2 cellular contexts compared by ENCODE assay signal in genomic region chr20:36585410-36586125, GRCh38.
TF ChIP-seq lines count a peak whose summit lies in the region.

No MANE protein-coding gene starts in this region.

TF ChIP-seq in IMR-90, 13 proteins besides CTCF, POLR2A, EP300 and RAD21:
- TF ChIP-seq RFX5 (IDR thresholded peaks at IDR 0.05; ENCODE audit: low read depth, low read length) = no peak
- TF ChIP-seq MAZ (IDR thresholded peaks at IDR 0.05; ENCODE audit: borderline replicate concordance, low read depth, low read length) = no peak
- TF ChIP-seq ELK1 (IDR thresholded peaks at IDR 0.05; ENCODE audit: borderline replicate concordance, low read depth, low read length) = no peak
- TF ChIP-seq BHLHE40 (IDR thresholded peaks at IDR 0.05; ENCODE audit: low read depth, low read length) = no peak
- no peak for TF ChIP-seq FOS (IDR thresholded peaks at IDR 0.05; ENCODE audit: low read depth, low read length)
- no peak for TF ChIP-seq NFE2L2 (IDR thresholded peaks at IDR 0.05; ENCODE audit: low read depth, low read length)
- no peak for TF ChIP-seq SMC3 (IDR thresholded peaks at IDR 0.05; ENCODE audit: low read depth, low read length)
- no peak for TF ChIP-seq RCOR1 (IDR thresholded peaks at IDR 0.05; ENCODE audit: insufficient replicate concordance, low read length)
- TF ChIP-seq CEBPB (IDR thresholded peaks at IDR 0.05; ENCODE audit: low read depth, low read length) = no peak
- TF ChIP-seq CHD1 (IDR thresholded peaks at IDR 0.05; ENCODE audit: low read depth, low read length) = no peak

TF ChIP-seq in WTC11, 78 proteins besides CTCF, POLR2A, EP300 and RAD21:
- TF ChIP-seq CBFB (CRISPR knock-in tag; IDR thresholded peaks at IDR 0.05; ENCODE audit: low read depth) = 0 out of 2 replicates have a peak, but pooled peaks have one; percentile 26
- no peak for TF ChIP-seq NFYB (CRISPR knock-in tag; conservative IDR thresholded peaks at IDR 0.05; ENCODE audit: low read depth)
- TF ChIP-seq FOXP4 (CRISPR knock-in tag; IDR thresholded peaks at IDR 0.05) = peak; percentile 36; the same call in 1 of the 2 replicates
- TF ChIP-seq HMGA2 (CRISPR knock-in tag; IDR thresholded peaks at IDR 0.05) = no peak
- TF ChIP-seq PRDM15 (CRISPR knock-in tag; IDR thresholded peaks at IDR 0.05) = no peak
- no peak for TF ChIP-seq PREB (CRISPR knock-in tag; IDR thresholded peaks at IDR 0.05; ENCODE audit: borderline replicate concordance)
- no peak for TF ChIP-seq IRF1 (CRISPR knock-in tag; IDR thresholded peaks at IDR 0.05)
- 0 out of 2 replicates have a peak, but pooled peaks have one; percentile 29 for TF ChIP-seq TP53 (CRISPR knock-in tag; IDR thresholded peaks at IDR 0.05)
- TF ChIP-seq ZNF121 (CRISPR knock-in tag; IDR thresholded peaks at IDR 0.05) = peak; percentile 79
- peak; percentile 80 for TF ChIP-seq ETV6 (CRISPR knock-in tag; IDR thresholded peaks at IDR 0.05)
- TF ChIP-seq MAX (CRISPR knock-in tag; IDR thresholded peaks at IDR 0.05) = peak; percentile 74
- no peak for TF ChIP-seq ZNF317 (CRISPR knock-in tag; IDR thresholded peaks at IDR 0.05; ENCODE audit: borderline replicate concordance, low read depth)
- TF ChIP-seq FOXK1 (CRISPR knock-in tag; IDR thresholded peaks at IDR 0.05) = peak; percentile 43; the same call in 1 of the 2 replicates
- TF ChIP-seq FOXP1 (CRISPR knock-in tag; IDR thresholded peaks at IDR 0.05; ENCODE audit: borderline replicate concordance) = peak; percentile 51; the same call in 1 of the 2 replicates
- TF ChIP-seq SP1 (CRISPR knock-in tag; conservative IDR thresholded peaks at IDR 0.05) = peak; percentile 66; the same call in 1 of the 2 replicates
- TF ChIP-seq ZNF281 (CRISPR knock-in tag; IDR thresholded peaks at IDR 0.05) = peak; percentile 77
- peak; percentile 70 for TF ChIP-seq USF2 (CRISPR knock-in tag; IDR thresholded peaks at IDR 0.05)
- peak; percentile 79 for TF ChIP-seq USF1 (CRISPR knock-in tag; IDR thresholded peaks at IDR 0.05)
- TF ChIP-seq NFE2L1 (CRISPR knock-in tag; IDR thresholded peaks at IDR 0.05) = 0 out of 2 replicates have a peak, but pooled peaks have one; percentile 30
- TF ChIP-seq MYBL2 (CRISPR knock-in tag; IDR thresholded peaks at IDR 0.05) = 0 out of 2 replicates have a peak, but pooled peaks have one; percentile 41
- TF ChIP-seq ZBTB21 (CRISPR knock-in tag; IDR thresholded peaks at IDR 0.05; ENCODE audit: borderline replicate concordance) = 0 out of 2 replicates have a peak, but pooled peaks have one; percentile 31
